24 cellular contexts compared by ENCODE assay signal in genomic region chr16:3328643-3329042, GRCh38. TPM values are rescaled to one million over a fixed set of nuclear protein-coding genes. Genes with fewer than 3 reads are reported as not detected.
"Had no signal": no experiment of that assay in that cellular context is flagged by ENCODE, and none has a peak within 500 bp of the region (broad histone marks: within the 10 kb centered on the region; RNA-seq: fewer than 3 reads in every experiment).

No MANE protein-coding gene starts in this region.

- H3K4me1 ChIP-seq: breast epithelium had no signal

- H3K9ac ChIP-seq: KMS-11 had no signal

- H3K36me3 ChIP-seq: breast epithelium had no signal

- H3K27ac ChIP-seq: breast epithelium, KMS-11 had no signal

- DNase-seq: activated B cell treated with CpG ODN at 0.5 μM for 24 hours; activated CD4-positive, alpha-beta memory T cell treated with anti-CD3 and anti-CD28 coated beads for 36 hours; activated CD4-positive, alpha-beta T cell treated with anti-CD3 and anti-CD28 coated beads for 1 hour; activated CD4-positive, alpha-beta T cell treated with anti-CD3 and anti-CD28 coated beads, Interleukin-2, amount 10 ng/mL, durations not matched to agents 7 days and 5 days; activated CD8-positive, alpha-beta memory T cell treated with anti-CD3 and anti-CD28 coated beads for 24 hours; activated T-cell treated with anti-CD3 and anti-CD28 coated beads, Interleukin-2, amount 50 U/mL, for 72 hours; aorta; central memory CD4-positive, alpha-beta T cell; MM.1S; NCI-H1105; NCI-H1436; NCI-H1694 treated with DMSO at 0.1 percent for 48 hours; NCI-H2029 treated with DMSO at 0.1 percent for 48 hours; NCI-H345; NCI-H510A treated with DMSO at 0.1 percent for 48 hours; PC-3; SHP77 treated with DMSO at 0.1 percent for 48 hours; T-cell; T-helper 2 cell; T1000 had no signal

- ATAC-seq: activated T-cell treated with anti-CD3 and anti-CD28 coated beads, Interleukin-2, amount 50 U/mL, for 72 hours; PC-3; T-cell had no signal

- H3K27me3 ChIP-seq: breast epithelium had no signal

- H3K4me3 ChIP-seq: breast epithelium had no signal

RNA-seq across cellular contexts. Expression of gene OR2C1, which starts 27.0 kb away (rescaled TPM):
- total RNA-seq: activated CD4-positive, alpha-beta memory T cell treated with anti-CD3 and anti-CD28 coated beads for 36 hours; activated CD4-positive, alpha-beta T cell treated with anti-CD3 and anti-CD28 coated beads, Interleukin-2, amount 10 ng/mL, durations not matched to agents 7 days and 5 days; activated T-cell treated with anti-CD3 and anti-CD28 coated beads, Interleukin-2, amount 50 U/mL, for 72 hours; activated T-helper 2 cell treated with anti-CD3 and anti-CD28 coated beads, Interferon-gamma antibody, Interleukin-2, Interleukin-4, amounts not matched to agents 10 μg/mL and 5 μg/mL and 100 μg/mL, durations not matched to agents 14 hours and 24 hours and 36 hours; aorta; PC-3; SK-MEL-5 had no signal
- polyA plus RNA-seq: aorta had no signal
